Comparison of ENCODE assay signal across 26 cellular contexts in genomic region chr3:119490153-119490552, GRCh38. TPM values are rescaled to one million over a fixed set of nuclear protein-coding genes. Genes with fewer than 3 reads are reported as not detected.
DNase-seq lines count a peak whose midpoint lies in the region; ATAC-seq and TF ChIP-seq lines count a peak whose summit lies in the region.
"Had no signal": no experiment of that assay in that cellular context is flagged by ENCODE, and none has a peak within 500 bp of the region (broad histone marks: within the 10 kb centered on the region; RNA-seq: fewer than 3 reads in every experiment).

No MANE protein-coding gene starts in this region.

- CTCF ChIA-PET in activated CD8-positive, alpha-beta T cell treated with anti-CD3 and anti-CD28 coated beads for 36 hours (lab: Charles Lee) = interaction anchor here (1.5 kb wide), 1 partner anchor 21 kb away, joined by 3 read pairs; no protein-coding TSS in a partner anchor
- CTCF ChIA-PET in activated CD8-positive, alpha-beta T cell treated with anti-CD3 and anti-CD28 coated beads, Interleukin-2, amount 10 ng/mL, durations not matched to agents 7 days and 5 days (lab: Charles Lee) = interaction anchor here (0.6 to 1.1 kb wide), 3 partner anchors 9 to 69 kb away, joined by 3 read pairs; no protein-coding TSS in a partner anchor

- DNase-seq in activated CD8-positive, alpha-beta T cell treated with anti-CD3 and anti-CD28 coated beads for 36 hours = no peak
- DNase-seq in activated CD8-positive, alpha-beta T cell treated with anti-CD3 and anti-CD28 coated beads, Interleukin-2, amount 10 ng/mL, durations not matched to agents 7 days and 5 days = no peak
- DNase-seq in ELR (ENCODE audit: low read depth) (peak; percentile 10), kidney epithelial cell (ENCODE audit: low read depth) (no peak), islet precursor cell (no peak)
- DNase-seq: activated CD4-positive, alpha-beta T cell treated with anti-CD3 and anti-CD28 coated beads, Interleukin-2, amount 50 U/mL, for 1 hour; activated gamma-delta T cell; adrenal gland; BE2C; body of pancreas; cerebellar nuclear complex; COR-L47; DMS79; head of caudate nucleus; MM.1S; NCI-H2081 treated with DMSO at 0.1 percent for 48 hours; NCI-H774; ovary; stimulated activated CD4-positive, alpha-beta T cell treated with anti-CD3 and anti-CD28 coated beads, Interleukin-2, amount 100 ng/mL, for 24 hours; stomach; thyroid gland; WERI-Rb-1 had no signal

- no peak overlapping the region for H3K4me3 ChIP-seq in kidney epithelial cell (ENCODE audit: low read depth, low read length)
- H3K4me3 ChIP-seq: adrenal gland, body of pancreas, ovary, stomach, thyroid gland had no signal

- peaks cover 27% of the 10 kb centered on the region for H3K36me3 Mint-ChIP-seq in activated CD8-positive, alpha-beta T cell treated with anti-CD3 and anti-CD28 coated beads for 36 hours (ENCODE audit: low read depth)
- peaks cover 62% of the 10 kb centered on the region for H3K36me3 Mint-ChIP-seq in activated CD8-positive, alpha-beta T cell treated with anti-CD3 and anti-CD28 coated beads, Interleukin-2, amount 10 ng/mL, durations not matched to agents 7 days and 5 days (ENCODE audit: low read depth)
- H3K36me3 Mint-ChIP-seq in activated T-helper 17 cell treated with anti-CD3 and anti-CD28 coated beads, Interleukin-2, amount 50 U/mL, for 72 hours (ENCODE audit: low read depth) = peaks cover 67% of the 10 kb centered on the region

- peaks cover 19% of the 10 kb centered on the region for H3K4me1 Mint-ChIP-seq in activated CD8-positive, alpha-beta T cell treated with anti-CD3 and anti-CD28 coated beads for 36 hours (ENCODE audit: low read depth)
- H3K4me1 Mint-ChIP-seq in activated CD8-positive, alpha-beta T cell treated with anti-CD3 and anti-CD28 coated beads, Interleukin-2, amount 10 ng/mL, durations not matched to agents 7 days and 5 days (ENCODE audit: low read depth) = no peaks in the 10 kb centered on the region
- H3K4me1 Mint-ChIP-seq in activated T-helper 17 cell treated with anti-CD3 and anti-CD28 coated beads, Interleukin-2, amount 50 U/mL, for 72 hours = peaks cover 9% of the 10 kb centered on the region
- H3K4me1 Mint-ChIP-seq: nephron had no signal

- TF ChIP-seq CTCF in activated CD8-positive, alpha-beta T cell treated with anti-CD3 and anti-CD28 coated beads for 36 hours (IDR thresholded peaks at IDR 0.05) = no peak
- TF ChIP-seq CTCF in kidney epithelial cell (IDR thresholded peaks at IDR 0.05; ENCODE audit: insufficient read depth, low read length, poor library complexity, severe bottlenecking) = peak; percentile 9

- H3K9me3 Mint-ChIP-seq in activated CD8-positive, alpha-beta T cell treated with anti-CD3 and anti-CD28 coated beads for 36 hours = no peaks in the 10 kb centered on the region
- no peaks in the 10 kb centered on the region for H3K9me3 Mint-ChIP-seq in activated CD8-positive, alpha-beta T cell treated with anti-CD3 and anti-CD28 coated beads, Interleukin-2, amount 10 ng/mL, durations not matched to agents 7 days and 5 days (ENCODE audit: insufficient read depth)
- no peaks in the 10 kb centered on the region for H3K9me3 Mint-ChIP-seq in activated T-helper 17 cell treated with anti-CD3 and anti-CD28 coated beads, Interleukin-2, amount 50 U/mL, for 72 hours
- H3K9me3 Mint-ChIP-seq: nephron had no signal

- no peaks in the 10 kb centered on the region for H3K27me3 Mint-ChIP-seq in activated CD8-positive, alpha-beta T cell treated with anti-CD3 and anti-CD28 coated beads for 36 hours
- no peaks in the 10 kb centered on the region for H3K27me3 Mint-ChIP-seq in activated CD8-positive, alpha-beta T cell treated with anti-CD3 and anti-CD28 coated beads, Interleukin-2, amount 10 ng/mL, durations not matched to agents 7 days and 5 days (ENCODE audit: low read depth)
- H3K27me3 Mint-ChIP-seq in activated T-helper 17 cell treated with anti-CD3 and anti-CD28 coated beads, Interleukin-2, amount 50 U/mL, for 72 hours = no peaks in the 10 kb centered on the region

- H3K27me3 ChIP-seq in kidney epithelial cell (ENCODE audit: control insufficient read depth, insufficient read depth, low read length) = no peaks in the 10 kb centered on the region
- H3K27me3 ChIP-seq: adrenal gland, BE2C, body of pancreas, ovary, stomach, thyroid gland had no signal

- H3K4me3 Mint-ChIP-seq in activated CD8-positive, alpha-beta T cell treated with anti-CD3 and anti-CD28 coated beads for 36 hours = no peak overlapping the region
- H3K4me3 Mint-ChIP-seq in activated CD8-positive, alpha-beta T cell treated with anti-CD3 and anti-CD28 coated beads, Interleukin-2, amount 10 ng/mL, durations not matched to agents 7 days and 5 days = no peak overlapping the region
- no peak overlapping the region for H3K4me3 Mint-ChIP-seq in activated T-helper 17 cell treated with anti-CD3 and anti-CD28 coated beads, Interleukin-2, amount 50 U/mL, for 72 hours
- H3K4me3 Mint-ChIP-seq: nephron had no signal

- POLR2A ChIA-PET in activated CD8-positive, alpha-beta T cell treated with anti-CD3 and anti-CD28 coated beads for 36 hours (lab: Charles Lee) = interaction anchor here (1.0 to 1.7 kb wide), 5 partner anchors 8 to 26 kb away, joined by 3 to 5 read pairs (median 3); partner anchors contain the start of genes POGLUT1 and TIMMDC1
- POLR2A ChIA-PET in activated CD8-positive, alpha-beta T cell treated with anti-CD3 and anti-CD28 coated beads, Interleukin-2, amount 10 ng/mL, durations not matched to agents 7 days and 5 days (lab: Charles Lee) = interaction anchor here (0.5 to 2.3 kb wide), 2 partner anchors 8 to 41 kb away, joined by 3 to 9 read pairs; partner anchors contain the start of gene TIMMDC1

- no peak for ATAC-seq in activated CD8-positive, alpha-beta T cell treated with anti-CD3 and anti-CD28 coated beads for 36 hours
- no peak for ATAC-seq in activated CD8-positive, alpha-beta T cell treated with anti-CD3 and anti-CD28 coated beads, Interleukin-2, amount 10 ng/mL, durations not matched to agents 7 days and 5 days
- no peak for ATAC-seq in activated T-helper 17 cell treated with anti-CD3 and anti-CD28 coated beads, Interleukin-2, amount 50 U/mL, for 72 hours (replicated peaks)
- ATAC-seq in GM21390 (IDR thresholded peaks at IDR 0.05; ENCODE audit: unreplicated experiment) (no peak), GM19035 (IDR thresholded peaks at IDR 0.05; ENCODE audit: unreplicated experiment) (no peak)
- ATAC-seq: body of pancreas had no signal

- intact Hi-C loops in activated CD8-positive, alpha-beta T cell treated with anti-CD3 and anti-CD28 coated beads for 36 hours (cut with micrococcal nuclease) = no loop called here

- peak overlapping the region; percentile 41 for H3K27ac Mint-ChIP-seq in activated CD8-positive, alpha-beta T cell treated with anti-CD3 and anti-CD28 coated beads for 36 hours
- no peak overlapping the region for H3K27ac Mint-ChIP-seq in activated CD8-positive, alpha-beta T cell treated with anti-CD3 and anti-CD28 coated beads, Interleukin-2, amount 10 ng/mL, durations not matched to agents 7 days and 5 days
- peak overlapping the region; percentile 83 for H3K27ac Mint-ChIP-seq in activated T-helper 17 cell treated with anti-CD3 and anti-CD28 coated beads, Interleukin-2, amount 50 U/mL, for 72 hours
- H3K27ac Mint-ChIP-seq: nephron had no signal

- H3K36me3 ChIP-seq in kidney epithelial cell (ENCODE audit: control insufficient read depth, insufficient read depth, low read length) = no peaks in the 10 kb centered on the region
- H3K36me3 ChIP-seq: ovary had no signal

RNA-seq across cellular contexts. Expression of gene TIMMDC1, which starts 8.2 kb away (rescaled TPM):
- total RNA-seq in activated CD8-positive, alpha-beta T cell treated with anti-CD3 and anti-CD28 coated beads for 36 hours = 100 to 1,000 TPM; 105 TPM
- 10 to 100 TPM; 78.1 to 79.8 TPM for total RNA-seq in activated CD8-positive, alpha-beta T cell treated with anti-CD3 and anti-CD28 coated beads, Interleukin-2, amount 10 ng/mL, durations not matched to agents 7 days and 5 days
- 10 to 100 TPM; 55.6 to 89.7 TPM for total RNA-seq in activated T-helper 17 cell treated with anti-CD3 and anti-CD28 coated beads, Interleukin-2, amount 50 U/mL, for 72 hours
- 55.5 and 56.0 TPM in 2 replicates for total RNA-seq in kidney epithelial cell

RNA-seq across cellular contexts. Expression of gene POGLUT1, which starts 21.4 kb away (rescaled TPM):
- total RNA-seq in activated CD8-positive, alpha-beta T cell treated with anti-CD3 and anti-CD28 coated beads for 36 hours = 10 to 100 TPM; 16.0 to 16.8 TPM
- total RNA-seq in activated CD8-positive, alpha-beta T cell treated with anti-CD3 and anti-CD28 coated beads, Interleukin-2, amount 10 ng/mL, durations not matched to agents 7 days and 5 days = 10 to 100 TPM; 31.6 to 36.0 TPM
- total RNA-seq in activated T-helper 17 cell treated with anti-CD3 and anti-CD28 coated beads, Interleukin-2, amount 50 U/mL, for 72 hours = 10 to 100 TPM; 14.2 to 21.0 TPM
- total RNA-seq in kidney epithelial cell = 15.5 and 20.3 TPM in 2 replicates

RNA-seq across cellular contexts. Expression of gene TMEM39A, which starts 26.7 kb away (rescaled TPM):
- 10 to 100 TPM; 26.0 to 30.7 TPM for total RNA-seq in activated CD8-positive, alpha-beta T cell treated with anti-CD3 and anti-CD28 coated beads for 36 hours
- 10 to 100 TPM; 30.5 to 31.2 TPM for total RNA-seq in activated CD8-positive, alpha-beta T cell treated with anti-CD3 and anti-CD28 coated beads, Interleukin-2, amount 10 ng/mL, durations not matched to agents 7 days and 5 days
- 10 to 100 TPM; 41.8 to 48.1 TPM for total RNA-seq in activated T-helper 17 cell treated with anti-CD3 and anti-CD28 coated beads, Interleukin-2, amount 50 U/mL, for 72 hours
- total RNA-seq in kidney epithelial cell = 27.7 and 52.9 TPM in 2 replicates
